Comparison of ENCODE assay signal across 17 cellular contexts in genomic region chr18:48725596-48725995, GRCh38.
DNase-seq lines count a peak whose midpoint lies in the region; ATAC-seq, FAIRE-seq and TF ChIP-seq lines count a peak whose summit lies in the region.
"Had no signal": no experiment of that assay in that cellular context is flagged by ENCODE, and none has a peak within 500 bp of the region (broad histone marks: within the 10 kb centered on the region; RNA-seq: fewer than 3 reads in every experiment).

No MANE protein-coding gene starts in this region.

- TF ChIP-seq CTCF in glutamatergic neuron (IDR thresholded peaks at IDR 0.05; ENCODE audit: partially characterized antibody, unreplicated experiment), result no peak
- no peak for TF ChIP-seq CTCF in nephron progenitor cell (IDR thresholded peaks at IDR 0.05)
- TF ChIP-seq CTCF in CD14-positive monocyte (IDR thresholded peaks at IDR 0.05), result no peak

- H3K27me3 Mint-ChIP-seq in activated T-helper 17 cell treated with anti-CD3 and anti-CD28 coated beads, Interleukin-2, amount 50 U/mL, for 72 hours, result no peaks in the 10 kb centered on the region
- H3K27me3 Mint-ChIP-seq in glutamatergic neuron (ENCODE audit: unreplicated experiment) (peaks cover 9% of the 10 kb centered on the region), nephron progenitor cell (ENCODE audit: low read depth, poor library complexity) (peaks cover 10% of the 10 kb centered on the region), CD14-positive monocyte (ENCODE audit: low read depth in 3 of 3) (peaks cover 0 to 3% (median 0%) of the 10 kb centered on the region in 3 donors)
- H3K27me3 Mint-ChIP-seq: CD4-positive, alpha-beta T cell had no signal

- DNase-seq in glutamatergic neuron, result no peak
- no peak for DNase-seq in nephron progenitor cell
- no peak for DNase-seq in iPS-NIHi7 (ENCODE audit: extremely low spot score)
- no peak for DNase-seq in CD14-positive monocyte (ENCODE audit: low spot score)
- no peak for DNase-seq in frontal cortex (ENCODE audit: low spot score in 2 of 2)
- DNase-seq: 8988T; ACHN; CD4-positive, alpha-beta T cell; DMS79; HCEC 1CT had no signal

- intact Hi-C loops in CD14-positive monocyte (cut with micrococcal nuclease), result no loop called here

- no peak overlapping the region for H2AFZ ChIP-seq in ACC112 (ENCODE audit: low read length, unreplicated experiment)

- H3K27me3 ChIP-seq in ACC112 (ENCODE audit: insufficient read depth, low read length), result no peaks in the 10 kb centered on the region
- H3K27me3 ChIP-seq: BLaER1 treated with 17β-estradiol and CSF1 and Interleukin-3, amounts not matched to agents 10 nM and 100 nM had no signal

- peak overlapping the region; percentile 84; the same call in 1 of the 2 replicates for H3K27ac ChIP-seq in ACC112 (ENCODE audit: low read depth, low read length)
- H3K27ac ChIP-seq: BLaER1 treated with 17β-estradiol and CSF1 and Interleukin-3, amounts not matched to agents 10 nM and 100 nM; HL-60 had no signal

- no peaks in the 10 kb centered on the region for H3K4me1 Mint-ChIP-seq in activated T-helper 17 cell treated with anti-CD3 and anti-CD28 coated beads, Interleukin-2, amount 50 U/mL, for 72 hours
- H3K4me1 Mint-ChIP-seq in glutamatergic neuron (ENCODE audit: low read depth, unreplicated experiment) (peaks cover 18% of the 10 kb centered on the region), nephron progenitor cell (peaks cover 25% of the 10 kb centered on the region), CD14-positive monocyte (peaks cover 26% of the 10 kb centered on the region)

- no peaks in the 10 kb centered on the region for H3K36me3 Mint-ChIP-seq in activated T-helper 17 cell treated with anti-CD3 and anti-CD28 coated beads, Interleukin-2, amount 50 U/mL, for 72 hours (ENCODE audit: low read depth)
- H3K36me3 Mint-ChIP-seq in glutamatergic neuron (ENCODE audit: unreplicated experiment), result peaks cover 7% of the 10 kb centered on the region
- H3K36me3 Mint-ChIP-seq in nephron progenitor cell (ENCODE audit: low read depth), result peaks cover 31% of the 10 kb centered on the region
- H3K36me3 Mint-ChIP-seq in CD14-positive monocyte, result peaks cover 7 to 16% of the 10 kb centered on the region in 2 donors

- no peak overlapping the region for H3K4me3 ChIP-seq in ACC112 (ENCODE audit: low read depth, low read length)
- H3K4me3 ChIP-seq: BLaER1 treated with 17β-estradiol and CSF1 and Interleukin-3, amounts not matched to agents 10 nM and 100 nM; GM12878 had no signal

- ATAC-seq in activated T-helper 17 cell treated with anti-CD3 and anti-CD28 coated beads, Interleukin-2, amount 50 U/mL, for 72 hours (replicated peaks), result no peak
- ATAC-seq in GM19455 (IDR thresholded peaks at IDR 0.05; ENCODE audit: unreplicated experiment), result no peak

- H3K9me3 Mint-ChIP-seq in activated T-helper 17 cell treated with anti-CD3 and anti-CD28 coated beads, Interleukin-2, amount 50 U/mL, for 72 hours, result no peaks in the 10 kb centered on the region
- peaks cover 16% of the 10 kb centered on the region for H3K9me3 Mint-ChIP-seq in glutamatergic neuron (ENCODE audit: unreplicated experiment)
- peaks cover 22% of the 10 kb centered on the region for H3K9me3 Mint-ChIP-seq in nephron progenitor cell
- peaks cover 0 to 9% (median 5%) of the 10 kb centered on the region in 7 donors for H3K9me3 Mint-ChIP-seq in CD14-positive monocyte
- H3K9me3 Mint-ChIP-seq: CD4-positive, alpha-beta T cell had no signal

- peak overlapping the region; percentile 28 for H3K27ac Mint-ChIP-seq in activated T-helper 17 cell treated with anti-CD3 and anti-CD28 coated beads, Interleukin-2, amount 50 U/mL, for 72 hours
- H3K27ac Mint-ChIP-seq in glutamatergic neuron (ENCODE audit: unreplicated experiment) (peak overlapping the region; percentile 69), nephron progenitor cell (peak overlapping the region; percentile 44), CD14-positive monocyte (no peak overlapping the region)
- H3K27ac Mint-ChIP-seq: CD4-positive, alpha-beta T cell had no signal

- H3K4me1 ChIP-seq in ACC112 (ENCODE audit: control insufficient read depth, insufficient read depth, low read length, unreplicated experiment), result peaks cover 42% of the 10 kb centered on the region

- H3K36me3 ChIP-seq in ACC112 (ENCODE audit: insufficient read depth, low read length), result peaks cover 10% of the 10 kb centered on the region; the same call in 1 of the 2 replicates

- peaks cover 5% of the 10 kb centered on the region for H3K79me2 ChIP-seq in ACC112 (ENCODE audit: control insufficient read depth, insufficient read depth, low read length, unreplicated experiment)

- no peak for FAIRE-seq in frontal cortex (lab: Jason Lieb, UNC)
- FAIRE-seq: GM12878, GM18507 had no signal

- H3K4me3 Mint-ChIP-seq in activated T-helper 17 cell treated with anti-CD3 and anti-CD28 coated beads, Interleukin-2, amount 50 U/mL, for 72 hours, result no peak overlapping the region
- no peak overlapping the region for H3K4me3 Mint-ChIP-seq in glutamatergic neuron (ENCODE audit: unreplicated experiment)
- no peak overlapping the region for H3K4me3 Mint-ChIP-seq in nephron progenitor cell
- no peak overlapping the region for H3K4me3 Mint-ChIP-seq in CD14-positive monocyte
- H3K4me3 Mint-ChIP-seq: CD4-positive, alpha-beta T cell had no signal

Comparison
In these comparisons a context has a peak if more than half of its experiments do, and no peak if none do; other contexts are left out.
1. H3K27ac Mint-ChIP-seq: peak in activated T-helper 17 cell treated with anti-CD3 and anti-CD28 coated beads, Interleukin-2, amount 50 U/mL, for 72 hours (single experiment), glutamatergic neuron (single experiment) and nephron progenitor cell (single experiment); none in CD14-positive monocyte (0 of 7).